23 cellular contexts compared by ENCODE assay signal in genomic region chr6:33678932-33679478, GRCh38.
"Had no signal": no experiment of that assay in that cellular context is flagged by ENCODE, and none has a peak within 500 bp of the region (broad histone marks: within the 10 kb centered on the region; RNA-seq: fewer than 3 reads in every experiment).

No MANE protein-coding gene starts in this region.

- H3K4me3 ChIP-seq: ascending aorta, cardiac muscle cell, esophagus muscularis mucosa, heart left ventricle, skin epidermis, upper lobe of left lung had no signal

- H3K4me1 ChIP-seq: ascending aorta, foreskin keratinocyte, heart left ventricle, upper lobe of left lung had no signal

- H3K27me3 ChIP-seq: ascending aorta, cardiac muscle cell, foreskin keratinocyte, heart left ventricle, upper lobe of left lung had no signal

- H3K36me3 ChIP-seq: ascending aorta, cardiac muscle cell had no signal

- DNase-seq: activated CD4-positive, alpha-beta T cell treated with anti-CD3 and anti-CD28 coated beads for 4 hours; activated CD4-positive, alpha-beta T cell treated with anti-CD3 and anti-CD28 coated beads, Interleukin-2, amount 50 U/mL, for 4 hours; activated CD8-positive, alpha-beta memory T cell treated with anti-CD3 and anti-CD28 coated beads, Interleukin-2, amount 50 U/mL, for 4 hours; activated gamma-delta T cell; activated naive CD4-positive, alpha-beta T cell treated with anti-CD3 and anti-CD28 coated beads, Interleukin-2, amount 10 ng/mL, durations not matched to agents 7 days and 5 days; activated naive CD8-positive, alpha-beta T cell treated with anti-CD3 and anti-CD28 coated beads, Interleukin-2, amount 10 ng/mL, durations not matched to agents 7 days and 5 days; activated T-cell treated with anti-CD3 and anti-CD28 coated beads, Interleukin-2, amount 50 U/mL, for 1 hour; endodermal cell; foreskin keratinocyte; heart left ventricle; hypothalamus; immature natural killer cell; naive thymus-derived CD4-positive, alpha-beta T cell; stimulated activated CD4-positive, alpha-beta T cell treated with anti-CD3 and anti-CD28 coated beads, Interleukin-12 subunit alpha, Interleukin-12 subunit beta, amount 100 ng/mL, for 4 hours; stimulated activated CD4-positive, alpha-beta T cell treated with anti-CD3 and anti-CD28 coated beads, Interleukin-4, amount 100 ng/mL, for 1 hour; stimulated activated naive CD8-positive, alpha-beta T cell treated with anti-CD3 and anti-CD28 coated beads, Interleukin-15, amount 100 ng/mL, for 72 hours; substantia nigra had no signal

- ATAC-seq: foreskin keratinocyte; heart left ventricle; naive thymus-derived CD4-positive, alpha-beta T cell; sciatic nerve; stimulated activated naive CD8-positive, alpha-beta T cell treated with anti-CD3 and anti-CD28 coated beads, Interleukin-15, amount 100 ng/mL, for 72 hours had no signal

- H3K9me3 ChIP-seq: ascending aorta, esophagus muscularis mucosa, heart left ventricle, upper lobe of left lung had no signal

- H3K27ac ChIP-seq: ascending aorta, cardiac muscle cell, esophagus muscularis mucosa, foreskin keratinocyte, heart left ventricle, skin epidermis, upper lobe of left lung had no signal
